In genomic region chr11:66247295-66247694, GRCh38 we compare ENCODE assay signal across 14 cellular contexts. TPM values are rescaled to one million over a fixed set of nuclear protein-coding genes. Genes with fewer than 3 reads are reported as not detected.
"Had no signal": no experiment of that assay in that cellular context is flagged by ENCODE, and none has a peak within 500 bp of the region (broad histone marks: within the 10 kb centered on the region; RNA-seq: fewer than 3 reads in every experiment).

No MANE protein-coding gene starts in this region.

- H3K27ac ChIP-seq: adrenal gland, tibial artery had no signal

- H3K36me3 Mint-ChIP-seq: brain had no signal

- H3K4me3 ChIP-seq: adrenal gland, tibial artery had no signal

- H3K4me1 ChIP-seq: adrenal gland, tibial artery had no signal

- H3K27ac Mint-ChIP-seq: dendritic cell treated with granulocyte-macrophage colony-stimulating factor and Interleukin-4, amounts not matched to agents 40 ng/mL and 50 ng/mL, for 4 days had no signal

- H3K4me3 Mint-ChIP-seq: brain; dendritic cell treated with granulocyte-macrophage colony-stimulating factor and Interleukin-4, amounts not matched to agents 40 ng/mL and 50 ng/mL, for 4 days; T-helper 2 cell treated with Interferon-gamma antibody and Interleukin-4, amounts not matched to agents 5 μg/mL and 100 μg/mL, for 36 hours had no signal

- H3K9me3 Mint-ChIP-seq: brain; dendritic cell treated with granulocyte-macrophage colony-stimulating factor and Interleukin-4, amounts not matched to agents 40 ng/mL and 50 ng/mL, for 4 days; T-helper 2 cell treated with Interferon-gamma antibody and Interleukin-4, amounts not matched to agents 5 μg/mL and 100 μg/mL, for 36 hours had no signal

- H3K4me1 Mint-ChIP-seq: brain had no signal

- H3K27me3 Mint-ChIP-seq: dendritic cell treated with granulocyte-macrophage colony-stimulating factor and Interleukin-4, amounts not matched to agents 40 ng/mL and 50 ng/mL, for 4 days had no signal

- H3K9me3 ChIP-seq: adrenal gland, tibial artery had no signal

- DNase-seq: activated CD8-positive, alpha-beta memory T cell treated with anti-CD3 and anti-CD28 coated beads for 24 hours; activated gamma-delta T cell; adrenal gland; erythroblast; hippocampal formation; kidney glomerular epithelial cell; small intestine; tibial artery had no signal

- ATAC-seq: right cardiac atrium had no signal

- H3K27me3 ChIP-seq: adrenal gland, tibial artery had no signal

RNA-seq across cellular contexts. Expression of gene CNIH2, which starts 30.7 kb away (rescaled TPM):
- total RNA-seq: posterior vena cava had no signal

RNA-seq across cellular contexts. Expression of gene TMEM151A, which starts 44.4 kb away (rescaled TPM):
- total RNA-seq: lower leg skin, posterior vena cava had no signal
